Comparison of ENCODE assay signal across 24 cellular contexts in genomic region chr11:73717136-73717535, GRCh38. TPM values are rescaled to one million over a fixed set of nuclear protein-coding genes. Genes with fewer than 3 reads are reported as not detected.
DNase-seq lines count a peak whose midpoint lies in the region; ATAC-seq, FAIRE-seq and TF ChIP-seq lines count a peak whose summit lies in the region.
"Had no signal": no experiment of that assay in that cellular context is flagged by ENCODE, and none has a peak within 500 bp of the region (broad histone marks: within the 10 kb centered on the region; RNA-seq: fewer than 3 reads in every experiment).

No MANE protein-coding gene starts in this region.

- H3K27me3 ChIP-seq in cardiac muscle cell, result no peaks in the 10 kb centered on the region
- H3K27me3 ChIP-seq in H9 (ENCODE audit: insufficient read depth, low read length), result no peaks in the 10 kb centered on the region
- no peaks in the 10 kb centered on the region for H3K27me3 ChIP-seq in small intestine (ENCODE audit: control insufficient read depth in 2 of 2, insufficient read depth in 2 of 2, low read length in 2 of 2)
- H3K27me3 ChIP-seq: BLaER1, SJSA1 had no signal

- H3K36me3 Mint-ChIP-seq in mesothelial cell of epicardium (peaks cover 15% of the 10 kb centered on the region), H9 (ENCODE audit: insufficient read depth in 1 of 3, low read depth in 3 of 3) (peaks cover 4 to 36% (median 22%) of the 10 kb centered on the region in 3 experiments; a peak in 6 of 7 replicates)

- H3T11ph ChIP-seq in H9 (ENCODE audit: low read length), result no peak overlapping the region

- no peak overlapping the region for H3K23ac ChIP-seq in H9 (ENCODE audit: insufficient read length, low read depth, low read length)

- no peaks in the 10 kb centered on the region for H3K79me2 ChIP-seq in H9 (ENCODE audit: insufficient read depth, low read length)

- no peak overlapping the region for H2BK12ac ChIP-seq in H9 (ENCODE audit: insufficient read length, low read depth, low read length)

- H3K14ac ChIP-seq in H9 (ENCODE audit: insufficient read depth, low read length), result no peak overlapping the region

- no peaks in the 10 kb centered on the region for H3K23me2 ChIP-seq in H9 (ENCODE audit: insufficient read length, low read depth, low read length, poor library complexity, severe bottlenecking)

- H4K5ac ChIP-seq in H9 (ENCODE audit: insufficient read length, low read depth, low read length), result no peak overlapping the region

- H3K9ac ChIP-seq in H9 (ENCODE audit: extremely low read depth, insufficient read length, low read length), result no peak overlapping the region
- H3K9ac ChIP-seq: BLaER1, KMS-11 had no signal

- no peak overlapping the region for H2BK5ac ChIP-seq in H9 (ENCODE audit: insufficient read length, low read length)

- H4K8ac ChIP-seq in H9 (replicated peaks; ENCODE audit: insufficient read length, low read depth, low read length), result no peak overlapping the region

- no peak overlapping the region for H2BK20ac ChIP-seq in H9 (ENCODE audit: low read depth, low read length, poor library complexity, severe bottlenecking)

- FAIRE-seq in small intestine (lab: Jason Lieb, UNC), result no peak
- FAIRE-seq: GM12892, H1, HepG2 had no signal

- H3K27ac Mint-ChIP-seq in mesothelial cell of epicardium (peak overlapping the region; percentile 68), H9 (no peak overlapping the region)

- peaks cover 3% of the 10 kb centered on the region for H3K79me1 ChIP-seq in H9 (ENCODE audit: insufficient read depth, low read depth, low read length, poor library complexity, severe bottlenecking)

- H3K4me1 Mint-ChIP-seq in mesothelial cell of epicardium (peaks cover 11% of the 10 kb centered on the region), H9 (no peaks in the 10 kb centered on the region)

- H3K36me3 ChIP-seq in cardiac muscle cell (peaks cover 7% of the 10 kb centered on the region), small intestine (ENCODE audit: control insufficient read depth in 2 of 2, insufficient read depth in 2 of 2, low read length in 2 of 2) (peaks cover 2 to 12% of the 10 kb centered on the region in 2 donors)
- H3K36me3 ChIP-seq: SJSA1 had no signal

- H3K4me1 ChIP-seq in cardiac muscle cell (ENCODE audit: low read depth), result no peaks in the 10 kb centered on the region
- no peaks in the 10 kb centered on the region for H3K4me1 ChIP-seq in H9 (ENCODE audit: insufficient read depth, low read length)
- no peaks in the 10 kb centered on the region for H3K4me1 ChIP-seq in small intestine (ENCODE audit: control insufficient read depth in 2 of 2, insufficient read depth in 1 of 2, low read depth in 1 of 2, low read length in 1 of 2)
- H3K4me1 ChIP-seq: SJSA1 had no signal

- WGBS in H9 (ENCODE audit: extremely low coverage, insufficient read length, low lambda C conversion rate), result no CpG with 5 or more reads among the region's 3 CpGs
- 71 to 81% (median 81%) methylated on average over 3 of the region's 3 CpGs for WGBS in small intestine, 3 donors

- intact Hi-C loops in Right ventricle myocardium inferior (cut with DNase I), result no loop called here

- H3K27ac ChIP-seq in cardiac muscle cell (peak overlapping the region; percentile 52), VCaP (peak overlapping the region; percentile 57), H9 (ENCODE audit: insufficient read length, low read depth, low read length) (no peak overlapping the region), small intestine (ENCODE audit: low read depth in 1 of 2, low read length in 1 of 2) (no peak overlapping the region)
- H3K27ac ChIP-seq: BLaER1, KMS-11, SJSA1 had no signal

- H3K27me3 Mint-ChIP-seq in mesothelial cell of epicardium (ENCODE audit: low read depth) (no peaks in the 10 kb centered on the region), H9 (ENCODE audit: low read depth) (no peaks in the 10 kb centered on the region)

- H2BK15ac ChIP-seq in H9 (ENCODE audit: low read depth, low read length), result no peak overlapping the region

- TF ChIP-seq CTCF in cardiac muscle cell (IDR thresholded peaks at IDR 0.05; ENCODE audit: low read depth, low read length) (no peak), VCaP (conservative IDR thresholded peaks at IDR 0.05) (no peak), mesothelial cell of epicardium (IDR thresholded peaks at IDR 0.05; ENCODE audit: unreplicated experiment) (no peak), H9 (conservative IDR thresholded peaks at IDR 0.05) (no peak)

- H2AFZ ChIP-seq in H9 (ENCODE audit: low read length), result no peak overlapping the region

- H4K20me1 ChIP-seq in H9 (ENCODE audit: control insufficient read depth, insufficient read depth, insufficient read length), result no peaks in the 10 kb centered on the region

- H2AK5ac ChIP-seq in H9 (ENCODE audit: insufficient read length, low read length), result no peak overlapping the region

- H3K4me3 Mint-ChIP-seq in mesothelial cell of epicardium, result no peak overlapping the region
- no peak overlapping the region for H3K4me3 Mint-ChIP-seq in H9

- no peak overlapping the region for H3K18ac ChIP-seq in H9 (ENCODE audit: insufficient read length, low read depth, low read length)

- no peak overlapping the region for H3K4me2 ChIP-seq in H9 (ENCODE audit: insufficient read depth, insufficient read length, low read length)
- H3K4me2 ChIP-seq: BLaER1, KMS-11 had no signal

- no peak overlapping the region for H4K91ac ChIP-seq in H9 (ENCODE audit: insufficient read length, low read depth, low read length)

- no peak overlapping the region for H3K56ac ChIP-seq in H9 (ENCODE audit: insufficient read length, low read depth, low read length)

- no peaks in the 10 kb centered on the region for H3K9me3 Mint-ChIP-seq in mesothelial cell of epicardium
- no peaks in the 10 kb centered on the region for H3K9me3 Mint-ChIP-seq in H9

- no peak for ATAC-seq in Right ventricle myocardium inferior
- ATAC-seq: HepG2 had no signal

- H2BK120ac ChIP-seq in H9 (ENCODE audit: low read depth, low read length, poor library complexity, severe bottlenecking), result no peak overlapping the region

- no peaks in the 10 kb centered on the region for H3K9me3 ChIP-seq in cardiac muscle cell (ENCODE audit: low read depth)
- no peaks in the 10 kb centered on the region for H3K9me3 ChIP-seq in H9 (ENCODE audit: control insufficient read depth, low read depth, low read length)
- H3K9me3 ChIP-seq in small intestine (ENCODE audit: control insufficient read depth, low read depth), result no peaks in the 10 kb centered on the region
- H3K9me3 ChIP-seq: SJSA1 had no signal

- H3K4me3 ChIP-seq in cardiac muscle cell, result no peak overlapping the region
- H3K4me3 ChIP-seq in small intestine (ENCODE audit: low read depth in 1 of 2, low read length in 2 of 2), result no peak overlapping the region
- H3K4me3 ChIP-seq: BLaER1, SJSA1 had no signal

- no peak for DNase-seq in cardiac muscle cell (ENCODE audit: low read depth in 1 of 2, low spot score in 1 of 2)
- no peak for DNase-seq in Right ventricle myocardium inferior (ENCODE audit: missing footprints)
- no peak for DNase-seq in mesothelial cell of epicardium (ENCODE audit: low spot score in 2 of 2, unreplicated experiment in 2 of 2)
- DNase-seq in AML-193 (lab: John Stamatoyannopoulos, UW), result no peak
- no peak for DNase-seq in H9
- no peak for DNase-seq in hypothalamus (lab: John Stamatoyannopoulos, UW)
- DNase-seq in small intestine, result no peak
- DNase-seq: 8988T; DMS 273 treated with DMSO at 0.1 percent for 48 hours; GF-D8; NCI-H1048; NCI-H1436 treated with DMSO at 0.1 percent for 48 hours; NCI-H2029 treated with DMSO at 0.1 percent for 48 hours; NCI-H2171 treated with DMSO at 0.1 percent for 48 hours; NCI-H446 treated with DMSO at 0.1 percent for 48 hours; NK-92 treated with Interleukin-12 subunit alpha and Interleukin-12 subunit beta, amount 100 ng/mL, for 24 hours; RPMI8226 had no signal

- H3K4ac ChIP-seq in H9 (ENCODE audit: low read depth, low read length), result no peak overlapping the region

RNA-seq across cellular contexts. Expression of gene RAB6A, which starts 43.7 kb away (rescaled TPM):
- 173 and 218 TPM in 2 replicates for total RNA-seq in cardiac muscle cell
- 110 and 119 TPM in 2 replicates for polyA plus RNA-seq in cardiac muscle cell
- 97.1 TPM for total RNA-seq in Right ventricle myocardium inferior
- 66.3 to 74.8 TPM (median 68.4 TPM) in 3 replicates for total RNA-seq in mesothelial cell of epicardium
- 72.8 and 74.4 TPM in 2 replicates for total RNA-seq in H9 (2021)
- 100 to 1,000 TPM in 1 of 3 donors, 10 to 100 TPM in 2; 71.8 to 127 (median 93.8) TPM for polyA plus RNA-seq in small intestine

Comparison
In these comparisons a context has a peak if more than half of its experiments do, and no peak if none do; other contexts are left out.
1. H3K27ac ChIP-seq: peak in cardiac muscle cell (single experiment) and VCaP (single experiment); none in H9 (single experiment) and small intestine (0 of 2).